18 cellular contexts compared by ENCODE assay signal in genomic region chr1:44688760-44689446, GRCh38. TPM values are rescaled to one million over a fixed set of nuclear protein-coding genes. Genes with fewer than 3 reads are reported as not detected.
DNase-seq lines count a peak whose midpoint lies in the region; ATAC-seq and TF ChIP-seq lines count a peak whose summit lies in the region.
"Had no signal": no experiment of that assay in that cellular context is flagged by ENCODE, and none has a peak within 500 bp of the region (broad histone marks: within the 10 kb centered on the region; RNA-seq: fewer than 3 reads in every experiment).

No MANE protein-coding gene starts in this region.

- 67 to 70% methylated on average over 12 of the region's 12 CpGs for WGBS in testis, 2 donors
- WGBS in mesenchymal stem cell = 89% methylated on average over 12 of the region's 12 CpGs

- H3K9me2 ChIP-seq in HCT116 (ENCODE audit: insufficient read depth) = no peaks in the 10 kb centered on the region
- no peaks in the 10 kb centered on the region for H3K9me2 ChIP-seq in PC-3 (replicated peaks; ENCODE audit: low read length)

- POLR2A ChIA-PET in HCT116 (lab: Charles Lee) (interaction anchor here (0.9 to 2.7 kb wide), 3 partner anchors 9 to 33 kb away, joined by 3 to 24 read pairs (median 5); no protein-coding TSS in a partner anchor), PC-3 (lab: Charles Lee; ENCODE audit: unreplicated experiment) (interaction anchor here (0.6 kb wide), 1 partner anchor 12 kb away, joined by 3 read pairs; no protein-coding TSS in a partner anchor)

- no peak overlapping the region for H2BK12ac ChIP-seq in mesenchymal stem cell (ENCODE audit: low read length in 2 of 2)

- H3K9me3 Mint-ChIP-seq in natural killer cell = no peaks in the 10 kb centered on the region
- H3K9me3 Mint-ChIP-seq: CD4-positive, CD25-positive, alpha-beta regulatory T cell had no signal

- H3K18ac ChIP-seq in mesenchymal stem cell (ENCODE audit: low read depth in 1 of 2, low read length in 2 of 2) = no peak overlapping the region

- H3K9ac ChIP-seq in HCT116 (ENCODE audit: low read length) (no peak overlapping the region), PC-3 (ENCODE audit: low read length) (no peak overlapping the region), mesenchymal stem cell (ENCODE audit: low read length) (no peak overlapping the region)

- no peak overlapping the region for H4K91ac ChIP-seq in mesenchymal stem cell (ENCODE audit: low read length)

- no peak overlapping the region for H4K8ac ChIP-seq in mesenchymal stem cell (ENCODE audit: low read length)

- no TSS peak for BruUV-seq in HCT116 (replicated peaks; lab: Mats Ljungman, UMichigan)
- BruUV-seq in PC-3 (replicated peaks; lab: Mats Ljungman, UMichigan) = no TSS peak

- H2AFZ ChIP-seq in HCT116 (ENCODE audit: low read depth, low read length, poor library complexity, severe bottlenecking) (no peak overlapping the region), PC-3 (ENCODE audit: low read length) (no peak overlapping the region), mesenchymal stem cell (ENCODE audit: low read depth, low read length) (no peak overlapping the region)
- H2AFZ ChIP-seq: PC-9 had no signal

- no peak overlapping the region for H3K14ac ChIP-seq in mesenchymal stem cell (ENCODE audit: low read length in 2 of 2)

- no peaks in the 10 kb centered on the region for H3K79me2 ChIP-seq in HCT116 (ENCODE audit: insufficient read depth, low read length)
- H3K79me2 ChIP-seq in PC-3 (ENCODE audit: low read length) = no peaks in the 10 kb centered on the region

- no peaks in the 10 kb centered on the region for H3K4me1 Mint-ChIP-seq in natural killer cell
- H3K4me1 Mint-ChIP-seq: CD4-positive, CD25-positive, alpha-beta regulatory T cell had no signal

- TF ChIP-seq RAD21 in HCT116 (IDR thresholded peaks at IDR 0.05; ENCODE audit: low read depth) = no peak

- H3K36me3 ChIP-seq in HCT116 (ENCODE audit: control insufficient read depth in 1 of 2, insufficient read depth in 2 of 2, low read length in 2 of 2) (no peaks in the 10 kb centered on the region), PC-3 (ENCODE audit: low read depth, low read length) (no peaks in the 10 kb centered on the region), testis (ENCODE audit: low read depth, missing control alignments) (no peaks in the 10 kb centered on the region), mesenchymal stem cell (ENCODE audit: control insufficient read depth in 1 of 2, insufficient read depth in 2 of 2, low read depth in 1 of 2, low read length in 2 of 2) (peaks cover 0 to 10% of the 10 kb centered on the region in 2 experiments)
- H3K36me3 ChIP-seq: SJSA1 had no signal

- H2AK5ac ChIP-seq in mesenchymal stem cell (ENCODE audit: low read length, severe bottlenecking) = no peak overlapping the region

- CTCF ChIA-PET in HCT116 (lab: Charles Lee) = no interaction called here
- CTCF ChIA-PET in PC-3 (lab: Charles Lee) = no interaction called here

- no peaks in the 10 kb centered on the region for H3K27me3 ChIP-seq in HCT116 (ENCODE audit: insufficient read depth, low read length)
- H3K27me3 ChIP-seq in PC-3 (ENCODE audit: low read length) = no peaks in the 10 kb centered on the region
- H3K27me3 ChIP-seq in foreskin keratinocyte = peaks cover 2% of the 10 kb centered on the region
- no peaks in the 10 kb centered on the region for H3K27me3 ChIP-seq in testis
- H3K27me3 ChIP-seq in mesenchymal stem cell (ENCODE audit: control insufficient read depth in 1 of 2, insufficient read depth in 1 of 2, low read length in 2 of 2) = no peaks in the 10 kb centered on the region
- H3K27me3 ChIP-seq in dorsolateral prefrontal cortex = no peaks in the 10 kb centered on the region

- intact Hi-C loops in HCT116 (cut with micrococcal nuclease) (no loop called here), PC-3 (cut with micrococcal nuclease) (no loop called here), testis (cut with DNase I; ENCODE audit: low total_unique reads) (no loop called here), natural killer cell (cut with micrococcal nuclease) (no loop called here), dorsolateral prefrontal cortex (cut with DNase I) (no loop called here)

- peak; percentile 75 for ATAC-seq in HCT116
- ATAC-seq in PC-3 = no peak
- no peak for ATAC-seq in foreskin keratinocyte
- ATAC-seq in natural killer cell = no peak

- no peak overlapping the region for H3K4me3 Mint-ChIP-seq in natural killer cell
- H3K4me3 Mint-ChIP-seq: CD4-positive, CD25-positive, alpha-beta regulatory T cell had no signal

- TF ChIP-seq CTCF in HCT116 (IDR thresholded peaks at IDR 0.05 in 2 of 3, conservative IDR thresholded peaks at IDR 0.05 in 1 of 3; ENCODE audit: borderline replicate concordance in 1 of 3, insufficient read depth in 1 of 3, low read depth in 2 of 3, low read length in 2 of 3) = no peak
- TF ChIP-seq CTCF in PC-3 (conservative IDR thresholded peaks at IDR 0.05; ENCODE audit: low read depth, low read length) = no peak
- TF ChIP-seq CTCF in foreskin keratinocyte (conservative IDR thresholded peaks at IDR 0.05) = peak; percentile 4
- no peak for TF ChIP-seq CTCF in testis (IDR thresholded peaks at IDR 0.05)
- TF ChIP-seq CTCF in natural killer cell (IDR thresholded peaks at IDR 0.05) = no peak
- TF ChIP-seq CTCF in dorsolateral prefrontal cortex (IDR thresholded peaks at IDR 0.05 in 54 of 56, conservative IDR thresholded peaks at IDR 0.05 in 2 of 56; ENCODE audit: low read depth in 1 of 56, partially characterized antibody in 56 of 56) = no peak

- H4K20me1 ChIP-seq in HCT116 (ENCODE audit: insufficient read depth) (no peaks in the 10 kb centered on the region), PC-3 (ENCODE audit: low read length) (no peaks in the 10 kb centered on the region)

- H3K4me3 ChIP-seq in HCT116 (replicated peaks in 1 of 2; ENCODE audit: low read depth in 1 of 2, low read length in 2 of 2) (peak overlapping the region in 1 of 2 experiments; percentile 10; a peak in 1 of 4 replicates), PC-3 (ENCODE audit: low read length) (no peak overlapping the region), testis (no peak overlapping the region), mesenchymal stem cell (ENCODE audit: insufficient read depth in 1 of 2, low read depth in 1 of 2, low read length in 2 of 2) (no peak overlapping the region), dorsolateral prefrontal cortex (no peak overlapping the region)
- H3K4me3 ChIP-seq: PC-9, SJSA1 had no signal

- RAD21 ChIA-PET in HCT116 (lab: Charles Lee; ENCODE audit: low non-redundant PET in 1 of 2, low total read pairs in 2 of 2, uncharacterized antibody in 2 of 2, unreplicated experiment in 2 of 2) = no interaction called here

- no peak overlapping the region for H2BK5ac ChIP-seq in mesenchymal stem cell (ENCODE audit: low read depth, low read length, poor library complexity, severe bottlenecking)

- no peaks in the 10 kb centered on the region for H3K79me1 ChIP-seq in mesenchymal stem cell (replicated peaks; ENCODE audit: low read length, poor library complexity, severe bottlenecking)

- no peak overlapping the region for H3K23ac ChIP-seq in mesenchymal stem cell (ENCODE audit: low read length in 2 of 2)

- H3K4ac ChIP-seq in mesenchymal stem cell (ENCODE audit: low read depth in 1 of 2, low read length in 2 of 2) = no peak overlapping the region

- no peak overlapping the region for H3K27ac ChIP-seq in HCT116 (ENCODE audit: low read depth, low read length)
- H3K27ac ChIP-seq in PC-3 (ENCODE audit: low read length) = no peak overlapping the region
- H3K27ac ChIP-seq in foreskin keratinocyte = no peak overlapping the region
- no peak overlapping the region for H3K27ac ChIP-seq in testis
- no peak overlapping the region for H3K27ac ChIP-seq in mesenchymal stem cell (ENCODE audit: low read length, poor library complexity, severe bottlenecking)
- no peak overlapping the region for H3K27ac ChIP-seq in dorsolateral prefrontal cortex
- H3K27ac ChIP-seq: PC-9, SJSA1 had no signal

- H3K36me3 Mint-ChIP-seq in natural killer cell = no peaks in the 10 kb centered on the region
- H3K36me3 Mint-ChIP-seq: CD4-positive, CD25-positive, alpha-beta regulatory T cell had no signal

- H3K9me3 ChIP-seq in HCT116 (ENCODE audit: control insufficient read depth in 1 of 2, insufficient read depth in 1 of 2, low read depth in 1 of 2, low read length in 2 of 2) = no peaks in the 10 kb centered on the region
- H3K9me3 ChIP-seq in PC-3 (ENCODE audit: low read length) = no peaks in the 10 kb centered on the region
- no peaks in the 10 kb centered on the region for H3K9me3 ChIP-seq in testis
- H3K9me3 ChIP-seq in mesenchymal stem cell (ENCODE audit: control insufficient read depth, low read length) = no peaks in the 10 kb centered on the region
- H3K9me3 ChIP-seq: Caco-2, SJSA1 had no signal

- H3K27ac Mint-ChIP-seq in natural killer cell = peak overlapping the region in 1 of 2 donors; percentile 8
- H3K27ac Mint-ChIP-seq: CD4-positive, CD25-positive, alpha-beta regulatory T cell had no signal

- H3K4me2 ChIP-seq in HCT116 (ENCODE audit: low read length) (peak overlapping the region; percentile 64), PC-3 (ENCODE audit: low read length) (no peak overlapping the region), mesenchymal stem cell (ENCODE audit: low read length, poor library complexity, severe bottlenecking) (no peak overlapping the region)
- H3K4me2 ChIP-seq: PC-9 had no signal

- no peaks in the 10 kb centered on the region for H3F3A ChIP-seq in PC-3 (ENCODE audit: low read length, unreplicated experiment)

- no peak overlapping the region for H2BK120ac ChIP-seq in mesenchymal stem cell (ENCODE audit: low read depth, low read length)

- DNase-seq in HCT116 (ENCODE audit: low read depth, low spot score) (no peak), PC-3 (peak; percentile 63), foreskin keratinocyte (no peak), testis (peak; percentile 21), mesenchymal stem cell (no peak), natural killer cell (no peak), dorsolateral prefrontal cortex (no peak)
- DNase-seq: Caco-2; CD4-positive, CD25-positive, alpha-beta regulatory T cell; EL; Karpas-422; MV-4-11; NCI-H1417 treated with DMSO at 0.1 percent for 48 hours; NCI-H1930; NCI-H774; PC-9 had no signal

- H2BK15ac ChIP-seq in mesenchymal stem cell (ENCODE audit: low read depth, poor library complexity, severe bottlenecking) = no peak overlapping the region

- TF ChIP-seq POLR2A in HCT116 (IDR thresholded peaks at IDR 0.05; ENCODE audit: borderline replicate concordance, extremely low read depth, insufficient read depth, insufficient read length) (no peak), testis (IDR thresholded peaks at IDR 0.05) (no peak)

- H3K4me1 ChIP-seq in HCT116 (ENCODE audit: control insufficient read depth in 1 of 2, insufficient read depth in 2 of 2, low read length in 2 of 2) (peaks cover 31 to 46% of the 10 kb centered on the region in 2 experiments), PC-3 (ENCODE audit: insufficient read depth, low read length) (peaks cover 9% of the 10 kb centered on the region; the same call in 1 of the 2 replicates), foreskin keratinocyte (no peaks in the 10 kb centered on the region), testis (peaks cover 9% of the 10 kb centered on the region), mesenchymal stem cell (ENCODE audit: control insufficient read depth, insufficient read depth, low read depth, low read length) (no peaks in the 10 kb centered on the region)
- H3K4me1 ChIP-seq: Caco-2, SJSA1 had no signal

- H3K27me3 Mint-ChIP-seq in natural killer cell (ENCODE audit: low read depth in 2 of 2) = no peaks in the 10 kb centered on the region

RNA-seq across cellular contexts. Expression of gene ARMH1, which starts 14.4 kb away (rescaled TPM):
- total RNA-seq in HCT116 (2021; ENCODE audit: unreplicated experiment) (3.2 TPM), PC-3 (2014; rRNA removed) (0.15 TPM in 1 of 2 replicates, not detected in the other), foreskin keratinocyte (0.18 TPM in 1 of 2 replicates, not detected in the other), testis (10 to 100 TPM; 17.4 to 29.7 TPM), natural killer cell (10 to 100 TPM in 1 of 3 donors, 1 to 10 TPM in 2; 1.5 to 25.5 (median 5.0) TPM), dorsolateral prefrontal cortex (10 to 100 TPM in 97 of 120 experiments, 1 to 10 TPM in 23; 5.2 to 28.0 (median 13.0) TPM)
- polyA plus RNA-seq in HCT116 (2012) = 1.6 and 4.2 TPM in 2 replicates
- polyA plus RNA-seq in foreskin keratinocyte (0.12 TPM in 1 of 2 replicates, not detected in the other), testis (ENCODE audit: insufficient read depth, low read depth, low replicate concordance) (42.9 TPM)
- 0.76 TPM for polyA plus RNA-seq in mesenchymal stem cell (2013, experiment 1 of 2)
- 0.63 TPM for polyA plus RNA-seq in mesenchymal stem cell (2013, experiment 2 of 2)
- total RNA-seq: Caco-2, SJSA1 had no signal

RNA-seq across cellular contexts. Expression of gene TMEM53, which starts 14.6 kb away (rescaled TPM):
- total RNA-seq in HCT116 (2021; ENCODE audit: unreplicated experiment) (10.8 TPM), PC-3 (2014; rRNA removed) (9.3 and 12.0 TPM in 2 replicates), foreskin keratinocyte (5.0 and 6.2 TPM in 2 replicates), testis (10 to 100 TPM; 15.6 to 18.9 TPM), natural killer cell (1 to 10 TPM; 2.2 to 3.8 (median 3.3) TPM), dorsolateral prefrontal cortex (10 to 100 TPM in 78 of 120 experiments, 1 to 10 TPM in 42; 6.1 to 18.4 (median 11.0) TPM)
- polyA plus RNA-seq in HCT116 (2012) = 18.3 and 24.8 TPM in 2 replicates
- polyA plus RNA-seq in foreskin keratinocyte (10.0 and 10.2 TPM in 2 replicates), testis (ENCODE audit: insufficient read depth, low read depth, low replicate concordance) (40.2 TPM)
- polyA plus RNA-seq in mesenchymal stem cell (2013, experiment 1 of 2) = 17.9 TPM
- 18.1 TPM for polyA plus RNA-seq in mesenchymal stem cell (2013, experiment 2 of 2)

RNA-seq across cellular contexts. Expression of gene RNU5D-1, which starts 42.1 kb away (rescaled TPM):
- not detected for total RNA-seq in HCT116 (2021; ENCODE audit: unreplicated experiment)
- polyA plus RNA-seq in HCT116 (2012) = not detected in 2 replicates
- total RNA-seq in PC-3 (2014; rRNA removed) = not detected in 2 replicates
- total RNA-seq in foreskin keratinocyte = not detected in 2 replicates
- not detected in 2 replicates for polyA plus RNA-seq in foreskin keratinocyte
- total RNA-seq in testis = not detected
- polyA plus RNA-seq in testis (ENCODE audit: insufficient read depth, low read depth, low replicate concordance) = not detected
- polyA plus RNA-seq in mesenchymal stem cell (2013, experiment 1 of 2) = not detected
- not detected for polyA plus RNA-seq in mesenchymal stem cell (2013, experiment 2 of 2)
- total RNA-seq in natural killer cell = not detected
- total RNA-seq in dorsolateral prefrontal cortex = not detected
- total RNA-seq: CD4-positive, CD25-positive, alpha-beta regulatory T cell; NCI-H460; PC-9; SJSA1 had no signal
- polyA plus RNA-seq: CD4-positive, CD25-positive, alpha-beta regulatory T cell had no signal

RNA-seq across cellular contexts. Expression of gene KIF2C, which starts 50.7 kb away (rescaled TPM):
- total RNA-seq in HCT116 (2021; ENCODE audit: unreplicated experiment) = 92.6 TPM
- 87.9 and 112 TPM in 2 replicates for polyA plus RNA-seq in HCT116 (2012)
- 98.7 and 121 TPM in 2 replicates for total RNA-seq in PC-3 (2014; rRNA removed)
- 36.6 and 49.1 TPM in 2 replicates for total RNA-seq in foreskin keratinocyte
- 25.7 and 36.2 TPM in 2 replicates for polyA plus RNA-seq in foreskin keratinocyte
- 100 to 1,000 TPM in 1 of 2 donors, 10 to 100 TPM in 1; 53.5 to 130 TPM for total RNA-seq in testis
- 167 TPM for polyA plus RNA-seq in testis (ENCODE audit: insufficient read depth, low read depth, low replicate concordance)
- polyA plus RNA-seq in mesenchymal stem cell (2013, experiment 1 of 2) = 5.2 TPM
- polyA plus RNA-seq in mesenchymal stem cell (2013, experiment 2 of 2) = 4.9 TPM
- total RNA-seq in natural killer cell = 1 to 10 TPM in 1 of 3 donors, under 1 TPM in 2; 0.59 to 1.3 (median 0.93) TPM
- 1 to 10 TPM in 57 of 120 experiments, under 1 TPM in 63; 0.16 to 4.3 (median 0.91) TPM for total RNA-seq in dorsolateral prefrontal cortex

Comparison
In these comparisons a context has a peak if more than half of its experiments do, and no peak if none do; other contexts are left out.
1. DNase-seq: peak in PC-3 (single experiment) and testis (single experiment); none in HCT116 (single experiment), foreskin keratinocyte (0 of 2), mesenchymal stem cell (single experiment), natural killer cell (single experiment) and dorsolateral prefrontal cortex (0 of 10).